Comparison of ENCODE assay signal across 1 cellular context in genomic region chr6:53815381-53816119, GRCh38.
A peak's percentile ranks its signal among the peaks of the same experiment; 100 is the strongest.
TF ChIP-seq lines count a peak whose summit lies in the region.

No MANE protein-coding gene starts in this region.

TF ChIP-seq in HEK293, 187 proteins besides CTCF, POLR2A, EP300 and RAD21:
- TF ChIP-seq, protein P1, sequence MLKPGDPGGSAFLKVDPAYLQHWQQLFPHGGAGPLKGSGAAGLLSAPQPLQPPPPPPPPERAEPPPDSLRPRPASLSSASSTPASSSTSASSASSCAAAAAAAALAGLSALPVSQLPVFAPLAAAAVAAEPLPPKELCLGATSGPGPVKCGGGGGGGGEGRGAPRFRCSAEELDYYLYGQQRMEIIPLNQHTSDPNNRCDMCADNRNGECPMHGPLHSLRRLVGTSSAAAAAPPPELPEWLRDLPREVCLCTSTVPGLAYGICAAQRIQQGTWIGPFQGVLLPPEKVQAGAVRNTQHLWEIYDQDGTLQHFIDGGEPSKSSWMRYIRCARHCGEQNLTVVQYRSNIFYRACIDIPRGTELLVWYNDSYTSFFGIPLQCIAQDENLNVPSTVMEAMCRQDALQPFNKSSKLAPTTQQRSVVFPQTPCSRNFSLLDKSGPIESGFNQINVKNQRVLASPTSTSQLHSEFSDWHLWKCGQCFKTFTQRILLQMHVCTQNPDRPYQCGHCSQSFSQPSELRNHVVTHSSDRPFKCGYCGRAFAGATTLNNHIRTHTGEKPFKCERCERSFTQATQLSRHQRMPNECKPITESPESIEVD (tag by site-specific recombination; IDR thresholded peaks at IDR 0.05), result peak; percentile 23; the same call in 1 of the 2 replicates
- TF ChIP-seq SP7 (tag by site-specific recombination; IDR thresholded peaks at IDR 0.05), result no peak
- TF ChIP-seq ZNF112 (tag by site-specific recombination; IDR thresholded peaks at IDR 0.05), result no peak
